ENCODE assay signal across 35 cellular contexts in the genomic region with DNA sequence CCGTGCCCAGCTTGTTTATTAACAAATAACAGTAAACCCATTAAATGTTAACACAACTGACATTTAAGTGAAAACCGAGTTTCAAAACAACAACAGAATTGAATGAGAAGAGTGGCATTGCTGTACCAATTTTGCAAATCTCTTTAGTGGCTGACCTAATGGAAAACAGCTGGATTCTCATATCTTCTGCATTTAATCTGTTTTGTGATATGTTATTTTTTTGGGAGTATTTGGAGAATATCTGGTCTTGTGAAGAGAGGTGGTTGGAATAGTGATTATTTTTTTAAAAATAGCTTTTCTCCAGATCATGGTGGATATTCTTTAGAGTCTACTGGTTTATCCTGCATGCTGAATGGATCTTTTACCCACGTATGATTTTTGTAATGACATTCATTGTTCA.
"Had no signal": no experiment of that assay in that cellular context is flagged by ENCODE, and none has a peak within 500 bp of the region (broad histone marks: within the 10 kb centered on the region; RNA-seq: fewer than 3 reads in every experiment).

No MANE protein-coding gene starts in this region.

- DNase-seq: Kasumi-1, MG63, MM.1S, MV-4-11, NCI-H1048, NCI-H1092, NCI-H1092 treated with DMSO at 0.1 percent for 48 hours, NCI-H1105, NCI-H1105 treated with DMSO at 0.1 percent for 48 hours, NCI-H1417, NCI-H1417 treated with DMSO at 0.1 percent for 48 hours, NCI-H1436, NCI-H1436 treated with DMSO at 0.1 percent for 48 hours, NCI-H146, NCI-H1694, NCI-H1694 treated with DMSO at 0.1 percent for 48 hours, NCI-H187, NCI-H187 treated with DMSO at 0.1 percent for 48 hours, NCI-H1930, NCI-H2029, NCI-H2029 treated with DMSO at 0.1 percent for 48 hours, NCI-H2081, NCI-H2081 treated with DMSO at 0.1 percent for 48 hours, NCI-H2107, NCI-H2171, NCI-H2171 treated with DMSO at 0.1 percent for 48 hours, NCI-H2227 treated with DMSO at 0.1 percent for 48 hours, NCI-H226, NCI-H345, NCI-H446, NCI-H446 treated with DMSO at 0.1 percent for 48 hours, NCI-H510A, NCI-H510A treated with DMSO at 0.1 percent for 48 hours, NCI-H524, NCI-H524 treated with DMSO at 0.1 percent for 48 hours had no signal

- H3K4me3 ChIP-seq: MG63 had no signal

- H3K36me3 ChIP-seq: MG63 had no signal

- H3K9me3 ChIP-seq: MG63 had no signal

- H3K27me3 ChIP-seq: MG63 had no signal
